ENCODE assay signal across 4 cellular contexts in genomic region chr9:92571871-92572270, GRCh38. TPM values are rescaled to one million over a fixed set of nuclear protein-coding genes. Genes with fewer than 3 reads are reported as not detected.
"Had no signal": no experiment of that assay in that cellular context is flagged by ENCODE, and none has a peak within 500 bp of the region (broad histone marks: within the 10 kb centered on the region; RNA-seq: fewer than 3 reads in every experiment).

No MANE protein-coding gene starts in this region.

RNA-seq across cellular contexts. Expression of gene ECM2, which starts 36.1 kb away (rescaled TPM):
- total RNA-seq: GM23338, H1, H7, H9 had no signal
- polyA plus RNA-seq: H1 had no signal
